ENCODE assay signal across 21 cellular contexts in genomic region chr18:3616744-3617143, GRCh38.
"Had no signal": no experiment of that assay in that cellular context is flagged by ENCODE, and none has a peak within 500 bp of the region (broad histone marks: within the 10 kb centered on the region; RNA-seq: fewer than 3 reads in every experiment).

No MANE protein-coding gene starts in this region.

- H3K27me3 Mint-ChIP-seq: stimulated activated memory B cell treated with anti-CD40 and anti-IgM and Interleukin-4, amounts not matched to agents 10 μg/mL and 1 μg/mL and 100 μg/mL, for 72 hours had no signal

- H3K4me3 ChIP-seq: colonic mucosa, esophagus squamous epithelium, gastroesophageal sphincter, psoas muscle, spleen, stomach, thoracic aorta, transverse colon had no signal

- H3K36me3 ChIP-seq: colonic mucosa, esophagus squamous epithelium, gastroesophageal sphincter, spleen, stomach, thoracic aorta, transverse colon had no signal

- H3K9me3 Mint-ChIP-seq: nephron; stimulated activated memory B cell treated with anti-CD40 and anti-IgM and Interleukin-4, amounts not matched to agents 10 μg/mL and 1 μg/mL and 100 μg/mL, for 72 hours had no signal

- DNase-seq: colonic mucosa; dermis blood vessel endothelial cell; esophagus squamous epithelium; foreskin fibroblast; kidney glomerular epithelial cell; mammary epithelial cell; psoas muscle; retina; spleen; stimulated activated CD4-positive, alpha-beta T cell treated with anti-CD3 and anti-CD28 coated beads, Interleukin-15, amount 100 ng/mL, for 24 hours; stimulated activated CD4-positive, alpha-beta T cell treated with anti-CD3 and anti-CD28 coated beads, Interleukin-1b, Interleukin-23, amount 100 ng/mL, for 48 hours; stimulated activated CD4-positive, alpha-beta T cell treated with anti-CD3 and anti-CD28 coated beads, Interleukin-4, amount 100 ng/mL, for 24 hours; stomach; substantia nigra; transverse colon had no signal

- ATAC-seq: gastroesophageal sphincter; psoas muscle; sciatic nerve; stimulated activated memory B cell treated with anti-CD40 and anti-IgM and Interleukin-4, amounts not matched to agents 10 μg/mL and 1 μg/mL and 100 μg/mL, for 72 hours had no signal

- H3K36me3 Mint-ChIP-seq: stimulated activated memory B cell treated with anti-CD40 and anti-IgM and Interleukin-4, amounts not matched to agents 10 μg/mL and 1 μg/mL and 100 μg/mL, for 72 hours had no signal

- H3K27ac ChIP-seq: esophagus squamous epithelium, gastroesophageal sphincter, parathyroid adenoma, psoas muscle, spleen, thoracic aorta had no signal

- H3K4me3 Mint-ChIP-seq: nephron; stimulated activated memory B cell treated with anti-CD40 and anti-IgM and Interleukin-4, amounts not matched to agents 10 μg/mL and 1 μg/mL and 100 μg/mL, for 72 hours had no signal

- H3K9ac ChIP-seq: parathyroid adenoma had no signal

- H3K4me1 ChIP-seq: colonic mucosa, parathyroid adenoma, psoas muscle, spleen had no signal

- H3K27ac Mint-ChIP-seq: stimulated activated memory B cell treated with anti-CD40 and anti-IgM and Interleukin-4, amounts not matched to agents 10 μg/mL and 1 μg/mL and 100 μg/mL, for 72 hours had no signal

- H3K9me3 ChIP-seq: colonic mucosa, esophagus squamous epithelium, gastroesophageal sphincter, psoas muscle, stomach, thoracic aorta, transverse colon had no signal

- H3K27me3 ChIP-seq: colonic mucosa, esophagus squamous epithelium, gastroesophageal sphincter, spleen, stomach, transverse colon had no signal

- H2AFZ ChIP-seq: parathyroid adenoma had no signal

- H3K79me2 ChIP-seq: parathyroid adenoma had no signal
